In genomic region chr3:102158080-102158756, GRCh38 we compare ENCODE assay signal across 2 cellular contexts.
A peak's percentile ranks its signal among the peaks of the same experiment; 100 is the strongest.
TF ChIP-seq lines count a peak whose summit lies in the region.

No MANE protein-coding gene starts in this region.

TF ChIP-seq in A549, 52 proteins besides CTCF, POLR2A, EP300 and RAD21 (continued from another document):
- no peak for TF ChIP-seq NFE2L2 (conservative IDR thresholded peaks at IDR 0.05; ENCODE audit: low read length)
- 0 out of 4 replicates have a peak, but pooled peaks of 1 of the 2 experiments have one; percentile 15 for TF ChIP-seq CEBPB (IDR thresholded peaks at IDR 0.05)
- TF ChIP-seq GATA3 (IDR thresholded peaks at IDR 0.05; ENCODE audit: borderline replicate concordance) = 0 out of 2 replicates have a peak, but pooled peaks have one; percentile 28
- TF ChIP-seq MAFK (IDR thresholded peaks at IDR 0.05; ENCODE audit: partially characterized antibody) = peak; percentile 2
- no peak for TF ChIP-seq SMC3 (IDR thresholded peaks at IDR 0.05)
- TF ChIP-seq ESRRA (IDR thresholded peaks at IDR 0.05; ENCODE audit: borderline replicate concordance, low read length) = no peak
- TF ChIP-seq JUNB (IDR thresholded peaks at IDR 0.05) = peak; percentile 51
- no peak for TF ChIP-seq NPAS2 (CRISPR knock-in tag; IDR thresholded peaks at IDR 0.05; ENCODE audit: borderline replicate concordance)
- TF ChIP-seq CBX8 (IDR thresholded peaks at IDR 0.05) = no peak
- no peak for TF ChIP-seq ZC3H11A (IDR thresholded peaks at IDR 0.05)
- TF ChIP-seq FOSL2 (IDR thresholded peaks at IDR 0.05) = no peak
- peak; percentile 79 for TF ChIP-seq FOSL2 (CRISPR knock-in tag; IDR thresholded peaks at IDR 0.05)
- no peak for TF ChIP-seq BHLHE40 (IDR thresholded peaks at IDR 0.05; ENCODE audit: low read depth, low read length)
- TF ChIP-seq ZSCAN20 (CRISPR knock-in tag; IDR thresholded peaks at IDR 0.05) = no peak
- no peak for TF ChIP-seq ZFP36 (IDR thresholded peaks at IDR 0.05; ENCODE audit: borderline replicate concordance, partially characterized antibody)
- no peak for TF ChIP-seq HES2 (IDR thresholded peaks at IDR 0.05)
- no peak for TF ChIP-seq HOXA7 (CRISPR knock-in tag; IDR thresholded peaks at IDR 0.05)

TF ChIP-seq in IMR-90, 13 proteins besides CTCF, POLR2A, EP300 and RAD21 (continued from another document):
- TF ChIP-seq MAZ (IDR thresholded peaks at IDR 0.05; ENCODE audit: borderline replicate concordance, low read depth, low read length) (no peak), BHLHE40 (IDR thresholded peaks at IDR 0.05; ENCODE audit: low read depth, low read length) (no peak), RCOR1 (IDR thresholded peaks at IDR 0.05; ENCODE audit: insufficient replicate concordance, low read length) (no peak), CEBPB (IDR thresholded peaks at IDR 0.05; ENCODE audit: low read depth, low read length) (no peak), RFX5 (IDR thresholded peaks at IDR 0.05; ENCODE audit: low read depth, low read length) (no peak), MXI1 (IDR thresholded peaks at IDR 0.05; ENCODE audit: borderline replicate concordance, low read depth, low read length) (no peak)
